2 cellular contexts compared by ENCODE assay signal in the genomic region with DNA sequence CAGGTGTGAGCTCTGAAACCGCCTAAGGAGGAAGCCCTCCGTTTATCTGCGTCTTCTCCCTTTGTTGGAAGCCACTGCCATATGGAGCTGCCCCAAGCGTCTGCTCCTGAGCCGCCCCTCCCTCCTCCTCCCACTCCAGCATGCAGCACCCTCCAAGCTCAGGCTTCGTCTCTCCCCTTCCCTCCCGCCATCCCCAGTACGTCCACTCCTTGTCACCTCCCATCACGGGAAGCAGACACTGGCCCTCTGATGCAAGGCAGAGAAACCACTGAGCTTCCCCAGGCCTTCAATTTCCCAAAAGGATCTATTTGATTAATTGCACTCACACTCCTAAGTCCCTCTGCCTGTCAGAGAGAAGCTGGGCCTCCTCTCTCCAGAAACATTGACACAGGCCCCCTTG.
TF ChIP-seq lines count a peak whose summit lies in the region.

No MANE protein-coding gene starts in this region.

TF ChIP-seq in GM23338, 12 proteins besides CTCF, POLR2A, EP300 and RAD21 (continues in another document):
- TF ChIP-seq EZH2phosphoT487 (IDR thresholded peaks at IDR 0.05; ENCODE audit: unreplicated experiment), result no peak
- TF ChIP-seq, protein P1, sequence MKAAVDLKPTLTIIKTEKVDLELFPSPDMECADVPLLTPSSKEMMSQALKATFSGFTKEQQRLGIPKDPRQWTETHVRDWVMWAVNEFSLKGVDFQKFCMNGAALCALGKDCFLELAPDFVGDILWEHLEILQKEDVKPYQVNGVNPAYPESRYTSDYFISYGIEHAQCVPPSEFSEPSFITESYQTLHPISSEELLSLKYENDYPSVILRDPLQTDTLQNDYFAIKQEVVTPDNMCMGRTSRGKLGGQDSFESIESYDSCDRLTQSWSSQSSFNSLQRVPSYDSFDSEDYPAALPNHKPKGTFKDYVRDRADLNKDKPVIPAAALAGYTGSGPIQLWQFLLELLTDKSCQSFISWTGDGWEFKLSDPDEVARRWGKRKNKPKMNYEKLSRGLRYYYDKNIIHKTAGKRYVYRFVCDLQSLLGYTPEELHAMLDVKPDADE (IDR thresholded peaks at IDR 0.05), result no peak
- TF ChIP-seq EZH2 (IDR thresholded peaks at IDR 0.05; ENCODE audit: low read depth, unreplicated experiment), result no peak
- TF ChIP-seq, protein P2, sequence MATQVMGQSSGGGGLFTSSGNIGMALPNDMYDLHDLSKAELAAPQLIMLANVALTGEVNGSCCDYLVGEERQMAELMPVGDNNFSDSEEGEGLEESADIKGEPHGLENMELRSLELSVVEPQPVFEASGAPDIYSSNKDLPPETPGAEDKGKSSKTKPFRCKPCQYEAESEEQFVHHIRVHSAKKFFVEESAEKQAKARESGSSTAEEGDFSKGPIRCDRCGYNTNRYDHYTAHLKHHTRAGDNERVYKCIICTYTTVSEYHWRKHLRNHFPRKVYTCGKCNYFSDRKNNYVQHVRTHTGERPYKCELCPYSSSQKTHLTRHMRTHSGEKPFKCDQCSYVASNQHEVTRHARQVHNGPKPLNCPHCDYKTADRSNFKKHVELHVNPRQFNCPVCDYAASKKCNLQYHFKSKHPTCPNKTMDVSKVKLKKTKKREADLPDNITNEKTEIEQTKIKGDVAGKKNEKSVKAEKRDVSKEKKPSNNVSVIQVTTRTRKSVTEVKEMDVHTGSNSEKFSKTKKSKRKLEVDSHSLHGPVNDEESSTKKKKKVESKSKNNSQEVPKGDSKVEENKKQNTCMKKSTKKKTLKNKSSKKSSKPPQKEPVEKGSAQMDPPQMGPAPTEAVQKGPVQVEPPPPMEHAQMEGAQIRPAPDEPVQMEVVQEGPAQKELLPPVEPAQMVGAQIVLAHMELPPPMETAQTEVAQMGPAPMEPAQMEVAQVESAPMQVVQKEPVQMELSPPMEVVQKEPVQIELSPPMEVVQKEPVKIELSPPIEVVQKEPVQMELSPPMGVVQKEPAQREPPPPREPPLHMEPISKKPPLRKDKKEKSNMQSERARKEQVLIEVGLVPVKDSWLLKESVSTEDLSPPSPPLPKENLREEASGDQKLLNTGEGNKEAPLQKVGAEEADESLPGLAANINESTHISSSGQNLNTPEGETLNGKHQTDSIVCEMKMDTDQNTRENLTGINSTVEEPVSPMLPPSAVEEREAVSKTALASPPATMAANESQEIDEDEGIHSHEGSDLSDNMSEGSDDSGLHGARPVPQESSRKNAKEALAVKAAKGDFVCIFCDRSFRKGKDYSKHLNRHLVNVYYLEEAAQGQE (IDR thresholded peaks at IDR 0.05; ENCODE audit: unreplicated experiment), result no peak
- TF ChIP-seq NANOG (IDR thresholded peaks at IDR 0.05; ENCODE audit: borderline replicate concordance), result no peak
- TF ChIP-seq, protein P3, sequence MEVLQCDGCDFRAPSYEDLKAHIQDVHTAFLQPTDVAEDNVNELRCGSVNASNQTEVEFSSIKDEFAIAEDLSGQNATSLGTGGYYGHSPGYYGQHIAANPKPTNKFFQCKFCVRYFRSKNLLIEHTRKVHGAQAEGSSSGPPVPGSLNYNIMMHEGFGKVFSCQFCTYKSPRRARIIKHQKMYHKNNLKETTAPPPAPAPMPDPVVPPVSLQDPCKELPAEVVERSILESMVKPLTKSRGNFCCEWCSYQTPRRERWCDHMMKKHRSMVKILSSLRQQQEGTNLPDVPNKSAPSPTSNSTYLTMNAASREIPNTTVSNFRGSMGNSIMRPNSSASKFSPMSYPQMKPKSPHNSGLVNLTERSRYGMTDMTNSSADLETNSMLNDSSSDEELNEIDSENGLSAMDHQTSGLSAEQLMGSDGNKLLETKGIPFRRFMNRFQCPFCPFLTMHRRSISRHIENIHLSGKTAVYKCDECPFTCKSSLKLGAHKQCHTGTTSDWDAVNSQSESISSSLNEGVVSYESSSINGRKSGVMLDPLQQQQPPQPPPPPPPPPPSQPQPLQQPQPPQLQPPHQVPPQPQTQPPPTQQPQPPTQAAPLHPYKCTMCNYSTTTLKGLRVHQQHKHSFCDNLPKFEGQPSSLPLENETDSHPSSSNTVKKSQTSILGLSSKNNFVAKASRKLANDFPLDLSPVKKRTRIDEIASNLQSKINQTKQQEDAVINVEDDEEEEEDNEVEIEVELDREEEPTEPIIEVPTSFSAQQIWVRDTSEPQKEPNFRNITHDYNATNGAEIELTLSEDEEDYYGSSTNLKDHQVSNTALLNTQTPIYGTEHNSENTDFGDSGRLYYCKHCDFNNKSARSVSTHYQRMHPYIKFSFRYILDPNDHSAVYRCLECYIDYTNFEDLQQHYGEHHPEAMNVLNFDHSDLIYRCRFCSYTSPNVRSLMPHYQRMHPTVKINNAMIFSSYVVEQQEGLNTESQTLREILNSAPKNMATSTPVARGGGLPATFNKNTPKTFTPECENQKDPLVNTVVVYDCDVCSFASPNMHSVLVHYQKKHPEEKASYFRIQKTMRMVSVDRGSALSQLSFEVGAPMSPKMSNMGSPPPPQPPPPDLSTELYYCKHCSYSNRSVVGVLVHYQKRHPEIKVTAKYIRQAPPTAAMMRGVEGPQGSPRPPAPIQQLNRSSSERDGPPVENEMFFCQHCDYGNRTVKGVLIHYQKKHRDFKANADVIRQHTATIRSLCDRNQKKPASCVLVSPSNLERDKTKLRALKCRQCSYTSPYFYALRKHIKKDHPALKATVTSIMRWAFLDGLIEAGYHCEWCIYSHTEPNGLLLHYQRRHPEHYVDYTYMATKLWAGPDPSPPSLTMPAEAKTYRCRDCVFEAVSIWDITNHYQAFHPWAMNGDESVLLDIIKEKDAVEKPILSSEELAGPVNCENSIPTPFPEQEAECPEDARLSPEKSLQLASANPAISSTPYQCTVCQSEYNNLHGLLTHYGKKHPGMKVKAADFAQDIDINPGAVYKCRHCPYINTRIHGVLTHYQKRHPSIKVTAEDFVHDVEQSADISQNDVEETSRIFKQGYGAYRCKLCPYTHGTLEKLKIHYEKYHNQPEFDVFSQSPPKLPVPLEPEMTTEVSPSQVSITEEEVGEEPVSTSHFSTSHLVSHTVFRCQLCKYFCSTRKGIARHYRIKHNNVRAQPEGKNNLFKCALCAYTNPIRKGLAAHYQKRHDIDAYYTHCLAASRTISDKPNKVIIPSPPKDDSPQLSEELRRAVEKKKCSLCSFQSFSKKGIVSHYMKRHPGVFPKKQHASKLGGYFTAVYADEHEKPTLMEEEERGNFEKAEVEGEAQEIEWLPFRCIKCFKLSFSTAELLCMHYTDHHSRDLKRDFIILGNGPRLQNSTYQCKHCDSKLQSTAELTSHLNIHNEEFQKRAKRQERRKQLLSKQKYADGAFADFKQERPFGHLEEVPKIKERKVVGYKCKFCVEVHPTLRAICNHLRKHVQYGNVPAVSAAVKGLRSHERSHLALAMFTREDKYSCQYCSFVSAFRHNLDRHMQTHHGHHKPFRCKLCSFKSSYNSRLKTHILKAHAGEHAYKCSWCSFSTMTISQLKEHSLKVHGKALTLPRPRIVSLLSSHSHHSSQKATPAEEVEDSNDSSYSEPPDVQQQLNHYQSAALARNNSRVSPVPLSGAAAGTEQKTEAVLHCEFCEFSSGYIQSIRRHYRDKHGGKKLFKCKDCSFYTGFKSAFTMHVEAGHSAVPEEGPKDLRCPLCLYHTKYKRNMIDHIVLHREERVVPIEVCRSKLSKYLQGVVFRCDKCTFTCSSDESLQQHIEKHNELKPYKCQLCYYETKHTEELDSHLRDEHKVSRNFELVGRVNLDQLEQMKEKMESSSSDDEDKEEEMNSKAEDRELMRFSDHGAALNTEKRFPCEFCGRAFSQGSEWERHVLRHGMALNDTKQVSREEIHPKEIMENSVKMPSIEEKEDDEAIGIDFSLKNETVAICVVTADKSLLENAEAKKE (CRISPR knock-in tag; IDR thresholded peaks at IDR 0.05), result no peak
- no peak for TF ChIP-seq CREB1 (CRISPR knock-in tag; IDR thresholded peaks at IDR 0.05; ENCODE audit: low read depth)
- TF ChIP-seq ZNF331 (CRISPR knock-in tag; IDR thresholded peaks at IDR 0.05; ENCODE audit: low read depth), result no peak
- TF ChIP-seq POLR2AphosphoS5 (IDR thresholded peaks at IDR 0.05; ENCODE audit: low read depth), result no peak
- TF ChIP-seq ZNF114 (CRISPR knock-in tag; IDR thresholded peaks at IDR 0.05), result no peak

TF ChIP-seq in H1, 55 proteins besides CTCF, POLR2A, EP300 and RAD21:
- TF ChIP-seq, protein P4, sequence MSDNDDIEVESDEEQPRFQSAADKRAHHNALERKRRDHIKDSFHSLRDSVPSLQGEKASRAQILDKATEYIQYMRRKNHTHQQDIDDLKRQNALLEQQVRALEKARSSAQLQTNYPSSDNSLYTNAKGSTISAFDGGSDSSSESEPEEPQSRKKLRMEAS (IDR thresholded peaks at IDR 0.05), result peak; percentile 51; the same call in 1 of the 2 replicates
- TF ChIP-seq, protein P5, sequence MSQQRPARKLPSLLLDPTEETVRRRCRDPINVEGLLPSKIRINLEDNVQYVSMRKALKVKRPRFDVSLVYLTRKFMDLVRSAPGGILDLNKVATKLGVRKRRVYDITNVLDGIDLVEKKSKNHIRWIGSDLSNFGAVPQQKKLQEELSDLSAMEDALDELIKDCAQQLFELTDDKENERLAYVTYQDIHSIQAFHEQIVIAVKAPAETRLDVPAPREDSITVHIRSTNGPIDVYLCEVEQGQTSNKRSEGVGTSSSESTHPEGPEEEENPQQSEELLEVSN (IDR thresholded peaks at IDR 0.05), result peak; percentile 75
- TF ChIP-seq, protein P6, sequence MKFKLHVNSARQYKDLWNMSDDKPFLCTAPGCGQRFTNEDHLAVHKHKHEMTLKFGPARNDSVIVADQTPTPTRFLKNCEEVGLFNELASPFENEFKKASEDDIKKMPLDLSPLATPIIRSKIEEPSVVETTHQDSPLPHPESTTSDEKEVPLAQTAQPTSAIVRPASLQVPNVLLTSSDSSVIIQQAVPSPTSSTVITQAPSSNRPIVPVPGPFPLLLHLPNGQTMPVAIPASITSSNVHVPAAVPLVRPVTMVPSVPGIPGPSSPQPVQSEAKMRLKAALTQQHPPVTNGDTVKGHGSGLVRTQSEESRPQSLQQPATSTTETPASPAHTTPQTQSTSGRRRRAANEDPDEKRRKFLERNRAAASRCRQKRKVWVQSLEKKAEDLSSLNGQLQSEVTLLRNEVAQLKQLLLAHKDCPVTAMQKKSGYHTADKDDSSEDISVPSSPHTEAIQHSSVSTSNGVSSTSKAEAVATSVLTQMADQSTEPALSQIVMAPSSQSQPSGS (IDR thresholded peaks at IDR 0.05; ENCODE audit: low read length), result 0 out of 2 replicates have a peak, but pooled peaks have one; percentile 4
- TF ChIP-seq SP1 (IDR thresholded peaks at IDR 0.05; ENCODE audit: low read depth, low read length), result no peak
